In genomic region chr3:112773864-112774263, GRCh38 we compare ENCODE assay signal across 10 cellular contexts.
DNase-seq lines count a peak whose midpoint lies in the region; ATAC-seq and TF ChIP-seq lines count a peak whose summit lies in the region.
"Had no signal": no experiment of that assay in that cellular context is flagged by ENCODE, and none has a peak within 500 bp of the region (broad histone marks: within the 10 kb centered on the region; RNA-seq: fewer than 3 reads in every experiment).

No MANE protein-coding gene starts in this region.

- H3K9ac ChIP-seq in colonic mucosa (ENCODE audit: low read depth in 2 of 2, low read length in 2 of 2): no peak overlapping the region

- H3K36me3 Mint-ChIP-seq in MCF 10A (ENCODE audit: insufficient read depth, unreplicated experiment): no peaks in the 10 kb centered on the region

- H3K4me3 ChIP-seq in colonic mucosa (no peak overlapping the region), upper lobe of right lung (no peak overlapping the region)
- H3K4me3 ChIP-seq: smooth muscle cell had no signal

- H3K27ac Mint-ChIP-seq in MCF 10A (ENCODE audit: low read depth, unreplicated experiment): peak overlapping the region; percentile 76

- POLR2A ChIA-PET in MCF 10A (lab: Yijun Ruan, JAX): interaction anchor here (0.6 to 2.0 kb wide), 7 partner anchors 13 to 212 kb away, joined by 3 to 9 read pairs (median 6); partner anchors contain the start of genes ATG3 and SLC35A5

- H3K9me3 ChIP-seq in colonic mucosa: no peaks in the 10 kb centered on the region
- no peaks in the 10 kb centered on the region for H3K9me3 ChIP-seq in upper lobe of right lung

- no peaks in the 10 kb centered on the region for H3K27me3 ChIP-seq in colonic mucosa
- no peaks in the 10 kb centered on the region for H3K27me3 ChIP-seq in upper lobe of right lung

- no peak for ATAC-seq in upper lobe of right lung

- no TSS peak for BruUV-seq in MCF 10A (replicated peaks; lab: Mats Ljungman, UMichigan)

- H3K4me3 Mint-ChIP-seq in MCF 10A (ENCODE audit: unreplicated experiment): no peak overlapping the region

- H3K4me1 Mint-ChIP-seq in MCF 10A (ENCODE audit: insufficient read depth, unreplicated experiment): peaks cover 27% of the 10 kb centered on the region

- TF ChIP-seq CTCF in MCF 10A (IDR thresholded peaks at IDR 0.05; ENCODE audit: unreplicated experiment) (no peak), colonic mucosa (IDR thresholded peaks at IDR 0.05) (no peak), upper lobe of right lung (IDR thresholded peaks at IDR 0.05) (no peak)

- intact Hi-C loops in MCF 10A (cut with micrococcal nuclease): no loop called here
- intact Hi-C loops in colonic mucosa (cut with DNase I): no loop called here
- intact Hi-C loops in upper lobe of right lung (cut with DNase I): no loop called here

- H3K27me3 Mint-ChIP-seq in MCF 10A (ENCODE audit: insufficient read depth, unreplicated experiment): no peaks in the 10 kb centered on the region

- H3K36me3 ChIP-seq in colonic mucosa (no peaks in the 10 kb centered on the region), upper lobe of right lung (no peaks in the 10 kb centered on the region)

- CTCF ChIA-PET in MCF 10A (lab: Yijun Ruan, JAX): interaction anchor here (0.6 to 1.4 kb wide), 6 partner anchors 28 to 803 kb away, joined by 3 to 7 read pairs (median 4); no protein-coding TSS in a partner anchor

- H3K27ac ChIP-seq in colonic mucosa: no peak overlapping the region
- no peak overlapping the region for H3K27ac ChIP-seq in upper lobe of right lung

- peak; percentile 23 for DNase-seq in stimulated activated naive CD4-positive, alpha-beta T cell treated with Interleukin-2 at 50 U/mL for 16 hours (lab: John Stamatoyannopoulos, UW)
- DNase-seq in stimulated activated naive CD4-positive, alpha-beta T cell (lab: John Stamatoyannopoulos, UW): no peak
- DNase-seq in NCI-H2196 treated with DMSO at 0.1 percent for 48 hours (lab: John Stamatoyannopoulos, UW; ENCODE audit: unreplicated experiment) (peak; percentile 32), MCF 10A (ENCODE audit: unreplicated experiment) (peak; percentile 81), colonic mucosa (no peak), NCI-H187 (lab: John Stamatoyannopoulos, UW) (no peak), putamen (ENCODE audit: low spot score) (no peak), upper lobe of right lung (no peak)
- DNase-seq: trophoblast cell had no signal

- H3K9me3 Mint-ChIP-seq in MCF 10A (ENCODE audit: unreplicated experiment): no peaks in the 10 kb centered on the region

- H3K4me1 ChIP-seq in colonic mucosa (no peaks in the 10 kb centered on the region), upper lobe of right lung (peaks cover 11% of the 10 kb centered on the region)

Comparison
In these comparisons a context has a peak if more than half of its experiments do, and no peak if none do; other contexts are left out.
1. DNase-seq: peak in stimulated activated naive CD4-positive, alpha-beta T cell treated with Interleukin-2 at 50 U/mL for 16 hours (single experiment), NCI-H2196 treated with DMSO at 0.1 percent for 48 hours (single experiment) and MCF 10A (single experiment); none in stimulated activated naive CD4-positive, alpha-beta T cell (0 of 6), colonic mucosa (single experiment), NCI-H187 (0 of 2), putamen (single experiment) and upper lobe of right lung (single experiment).